ENCODE assay signal across 22 cellular contexts in genomic region chr2:44098050-44098449, GRCh38.
A peak's percentile ranks its signal among the peaks of the same experiment; 100 is the strongest.
DNase-seq lines count a peak whose midpoint lies in the region; ATAC-seq and TF ChIP-seq lines count a peak whose summit lies in the region.
"Had no signal": no experiment of that assay in that cellular context is flagged by ENCODE, and none has a peak within 500 bp of the region (broad histone marks: within the 10 kb centered on the region; RNA-seq: fewer than 3 reads in every experiment).

No MANE protein-coding gene starts in this region.

- no peaks in the 10 kb centered on the region for H3K27me3 ChIP-seq in BLaER1
- no peaks in the 10 kb centered on the region for H3K27me3 ChIP-seq in right lobe of liver
- H3K27me3 ChIP-seq in spleen (replicated peaks in 1 of 7) = no peaks in the 10 kb centered on the region
- H3K27me3 ChIP-seq: esophagus muscularis mucosa, gastrocnemius medialis, testis had no signal

- H3K36me3 Mint-ChIP-seq in activated T-helper 17 cell treated with anti-CD3 and anti-CD28 coated beads, Interleukin-2, amount 50 U/mL, for 72 hours (ENCODE audit: low read depth) = no peaks in the 10 kb centered on the region
- no peaks in the 10 kb centered on the region for H3K36me3 Mint-ChIP-seq in progenitor cell of endocrine pancreas (ENCODE audit: insufficient read depth)
- H3K36me3 Mint-ChIP-seq: activated naive CD8-positive, alpha-beta T cell; CD14-positive monocyte had no signal

- no peak overlapping the region for H3K27ac ChIP-seq in BLaER1
- H3K27ac ChIP-seq in right lobe of liver = no peak overlapping the region
- H3K27ac ChIP-seq in spleen = no peak overlapping the region
- H3K27ac ChIP-seq: esophagus muscularis mucosa, gastrocnemius medialis had no signal

- ATAC-seq in GM18502 (IDR thresholded peaks at IDR 0.05; ENCODE audit: poor library complexity, unreplicated experiment) = peak; percentile 59
- ATAC-seq in HG02981 (IDR thresholded peaks at IDR 0.05; ENCODE audit: unreplicated experiment) = peak; percentile 60
- ATAC-seq in activated T-helper 17 cell treated with anti-CD3 and anti-CD28 coated beads, Interleukin-2, amount 50 U/mL, for 72 hours (replicated peaks) = peak; percentile 49
- ATAC-seq in right lobe of liver = no peak
- ATAC-seq in HG03139 (IDR thresholded peaks at IDR 0.05; ENCODE audit: unreplicated experiment) = no peak
- ATAC-seq: activated T-cell treated with anti-CD3 and anti-CD28 coated beads, Interleukin-2, amount 50 U/mL, for 4 hours; effector memory CD8-positive, alpha-beta T cell; gastrocnemius medialis; sciatic nerve had no signal

- intact Hi-C loops in right lobe of liver (cut with DNase I) (no loop called here), spleen (cut with DNase I; ENCODE audit: low total_unique reads) (no loop called here)

- peaks cover under 1% of the 10 kb centered on the region for H3K4me1 Mint-ChIP-seq in activated T-helper 17 cell treated with anti-CD3 and anti-CD28 coated beads, Interleukin-2, amount 50 U/mL, for 72 hours
- H3K4me1 Mint-ChIP-seq in progenitor cell of endocrine pancreas (ENCODE audit: low read depth) = peaks cover 6% of the 10 kb centered on the region

- H3K27me3 Mint-ChIP-seq in activated T-helper 17 cell treated with anti-CD3 and anti-CD28 coated beads, Interleukin-2, amount 50 U/mL, for 72 hours = peaks cover 3% of the 10 kb centered on the region
- no peaks in the 10 kb centered on the region for H3K27me3 Mint-ChIP-seq in progenitor cell of endocrine pancreas
- H3K27me3 Mint-ChIP-seq: activated naive CD8-positive, alpha-beta T cell; effector memory CD8-positive, alpha-beta T cell had no signal

- H3K4me2 ChIP-seq in BLaER1 = peak overlapping the region; percentile 60

- no peaks in the 10 kb centered on the region for H4K20me1 ChIP-seq in BLaER1

- TF ChIP-seq POLR2A in right lobe of liver (IDR thresholded peaks at IDR 0.05) = no peak
- no peak for TF ChIP-seq POLR2A in spleen (IDR thresholded peaks at IDR 0.05)

- H3K4me1 ChIP-seq in BLaER1 = peaks cover 32% of the 10 kb centered on the region
- no peaks in the 10 kb centered on the region for H3K4me1 ChIP-seq in right lobe of liver
- peaks cover 0 to 19% (median 9%) of the 10 kb centered on the region in 6 donors for H3K4me1 ChIP-seq in spleen

- peaks cover 8% of the 10 kb centered on the region for H3K9me3 ChIP-seq in BLaER1
- H3K9me3 ChIP-seq in right lobe of liver = no peaks in the 10 kb centered on the region
- peaks cover 0 to 6% (median 0%) of the 10 kb centered on the region in 8 donors for H3K9me3 ChIP-seq in spleen
- H3K9me3 ChIP-seq: esophagus muscularis mucosa, gastrocnemius medialis, testis had no signal

- no peak overlapping the region for H3K9ac ChIP-seq in BLaER1

- no peaks in the 10 kb centered on the region for H3K36me3 ChIP-seq in BLaER1
- no peaks in the 10 kb centered on the region for H3K36me3 ChIP-seq in right lobe of liver
- no peaks in the 10 kb centered on the region for H3K36me3 ChIP-seq in spleen
- H3K36me3 ChIP-seq: esophagus muscularis mucosa, gastrocnemius medialis had no signal

- no peak for TF ChIP-seq CTCF in right lobe of liver (IDR thresholded peaks at IDR 0.05)
- no peak for TF ChIP-seq CTCF in spleen (IDR thresholded peaks at IDR 0.05 in 8 of 11, conservative IDR thresholded peaks at IDR 0.05 in 3 of 11)
- no peak for TF ChIP-seq CTCF in progenitor cell of endocrine pancreas (IDR thresholded peaks at IDR 0.05; ENCODE audit: unreplicated experiment)

- no peak overlapping the region for H3K4me3 Mint-ChIP-seq in activated T-helper 17 cell treated with anti-CD3 and anti-CD28 coated beads, Interleukin-2, amount 50 U/mL, for 72 hours
- H3K4me3 Mint-ChIP-seq in progenitor cell of endocrine pancreas (ENCODE audit: low read depth) = no peak overlapping the region
- H3K4me3 Mint-ChIP-seq: activated naive CD8-positive, alpha-beta T cell; activated T-cell treated with anti-CD3 and anti-CD28 coated beads, Interleukin-2, amount 50 U/mL, for 4 hours; CD14-positive monocyte; effector memory CD8-positive, alpha-beta T cell had no signal

- 61% methylated on average over 3 of the region's 3 CpGs for WGBS in right lobe of liver (ENCODE audit: insufficient coverage, low coverage, low lambda C conversion rate, missing lambda C conversion rate)
- 44 to 62% (median 50%) methylated on average over 3 of the region's 3 CpGs for WGBS in spleen, 5 donors

- no peak for DNase-seq in right lobe of liver
- no peak for DNase-seq in spleen
- DNase-seq in progenitor cell of endocrine pancreas (ENCODE audit: low spot score, unreplicated experiment) = no peak
- DNase-seq: activated CD4-positive, alpha-beta T cell treated with anti-CD3 and anti-CD28 coated beads, Interleukin-2, amount 50 U/mL, for 4 hours; activated T-cell treated with anti-CD3 and anti-CD28 coated beads, Interleukin-2, amount 50 U/mL, for 4 hours; effector memory CD8-positive, alpha-beta T cell; gastrocnemius medialis; kidney; mammary epithelial cell; NCI-H1930; NCI-H226; T-helper 1 cell; testis had no signal

- no peak overlapping the region for H3K27ac Mint-ChIP-seq in activated T-helper 17 cell treated with anti-CD3 and anti-CD28 coated beads, Interleukin-2, amount 50 U/mL, for 72 hours
- H3K27ac Mint-ChIP-seq in progenitor cell of endocrine pancreas = no peak overlapping the region
- H3K27ac Mint-ChIP-seq: activated naive CD8-positive, alpha-beta T cell; effector memory CD8-positive, alpha-beta T cell had no signal

- peaks cover 1% of the 10 kb centered on the region for H3K9me3 Mint-ChIP-seq in activated T-helper 17 cell treated with anti-CD3 and anti-CD28 coated beads, Interleukin-2, amount 50 U/mL, for 72 hours
- H3K9me3 Mint-ChIP-seq in progenitor cell of endocrine pancreas (ENCODE audit: low read depth) = no peaks in the 10 kb centered on the region
- H3K9me3 Mint-ChIP-seq: activated T-cell treated with anti-CD3 and anti-CD28 coated beads, Interleukin-2, amount 50 U/mL, for 4 hours; effector memory CD8-positive, alpha-beta T cell had no signal

- H3K4me3 ChIP-seq in BLaER1 = no peak overlapping the region
- no peak overlapping the region for H3K4me3 ChIP-seq in right lobe of liver
- H3K4me3 ChIP-seq in spleen = no peak overlapping the region
- H3K4me3 ChIP-seq: esophagus muscularis mucosa, gastrocnemius medialis, testis had no signal

Comparison
In these comparisons a context has a peak if more than half of its experiments do, and no peak if none do; other contexts are left out.
1. ATAC-seq: peak in GM18502 (single experiment), HG02981 (single experiment) and activated T-helper 17 cell treated with anti-CD3 and anti-CD28 coated beads, Interleukin-2, amount 50 U/mL, for 72 hours (single experiment); none in right lobe of liver (0 of 4) and HG03139 (single experiment).